In genomic region chr10:29636178-29636577, GRCh38 we compare ENCODE assay signal across 8 cellular contexts. TPM values are rescaled to one million over a fixed set of nuclear protein-coding genes. Genes with fewer than 3 reads are reported as not detected.
DNase-seq lines count a peak whose midpoint lies in the region; ATAC-seq and TF ChIP-seq lines count a peak whose summit lies in the region.

No MANE protein-coding gene starts in this region.

- H3K9me3 ChIP-seq in thyroid gland = no peaks in the 10 kb centered on the region

- H3K27ac ChIP-seq in thyroid gland = peak overlapping the region; percentile 78 to 91 (median 87)

- H3K36me3 ChIP-seq in thyroid gland = no peaks in the 10 kb centered on the region

- intact Hi-C loops in activated T-helper 1 cell treated with anti-CD3 and anti-CD28 coated beads, Interleukin-12 subunit alpha, Interleukin-12 subunit beta, Interleukin-2, Interleukin-4 antibody, amounts not matched to agents 30 ng/mL and 10 ng/mL and 1 ng/mL, durations not matched to agents 14 hours and 24 hours and 36 hours (cut with micrococcal nuclease) = no loop called here
- intact Hi-C loops in thyroid gland (cut with DNase I) = loop anchor here (10.0 kb wide), 1 partner anchor 99 kb away; no protein-coding TSS in a partner anchor

- H3K27me3 ChIP-seq in thyroid gland = no peaks in the 10 kb centered on the region

- peaks cover 12% of the 10 kb centered on the region for H3K27me3 Mint-ChIP-seq in activated CD8-positive, alpha-beta memory T cell treated with anti-CD3 and anti-CD28 coated beads, Interleukin-2, amount 10 ng/mL, durations not matched to agents 7 days and 5 days
- peaks cover 2% of the 10 kb centered on the region for H3K27me3 Mint-ChIP-seq in activated T-helper 1 cell treated with anti-CD3 and anti-CD28 coated beads, Interleukin-12 subunit alpha, Interleukin-12 subunit beta, Interleukin-2, Interleukin-4 antibody, amounts not matched to agents 30 ng/mL and 10 ng/mL and 1 ng/mL, durations not matched to agents 14 hours and 24 hours and 36 hours (ENCODE audit: insufficient read depth)

- peak; percentile 30 for ATAC-seq in activated CD8-positive, alpha-beta memory T cell treated with anti-CD3 and anti-CD28 coated beads, Interleukin-2, amount 10 ng/mL, durations not matched to agents 7 days and 5 days
- ATAC-seq in HG03135 (IDR thresholded peaks at IDR 0.05; ENCODE audit: unreplicated experiment) = no peak

- H3K27ac Mint-ChIP-seq in activated CD8-positive, alpha-beta memory T cell treated with anti-CD3 and anti-CD28 coated beads, Interleukin-2, amount 10 ng/mL, durations not matched to agents 7 days and 5 days = no peak overlapping the region
- H3K27ac Mint-ChIP-seq in activated T-helper 1 cell treated with anti-CD3 and anti-CD28 coated beads, Interleukin-12 subunit alpha, Interleukin-12 subunit beta, Interleukin-2, Interleukin-4 antibody, amounts not matched to agents 30 ng/mL and 10 ng/mL and 1 ng/mL, durations not matched to agents 14 hours and 24 hours and 36 hours = peak overlapping the region; percentile 65

- H3K4me3 Mint-ChIP-seq in activated CD8-positive, alpha-beta memory T cell treated with anti-CD3 and anti-CD28 coated beads, Interleukin-2, amount 10 ng/mL, durations not matched to agents 7 days and 5 days = no peak overlapping the region
- no peak overlapping the region for H3K4me3 Mint-ChIP-seq in activated T-helper 1 cell treated with anti-CD3 and anti-CD28 coated beads, Interleukin-12 subunit alpha, Interleukin-12 subunit beta, Interleukin-2, Interleukin-4 antibody, amounts not matched to agents 30 ng/mL and 10 ng/mL and 1 ng/mL, durations not matched to agents 14 hours and 24 hours and 36 hours

- WGBS in thyroid gland, 2 donors = 63% methylated on average over 2 of the region's 2 CpGs

- peaks cover 23 to 27% of the 10 kb centered on the region in 2 donors for H3K4me1 ChIP-seq in thyroid gland

- peaks cover 27% of the 10 kb centered on the region for H3K4me1 Mint-ChIP-seq in activated CD8-positive, alpha-beta memory T cell treated with anti-CD3 and anti-CD28 coated beads, Interleukin-2, amount 10 ng/mL, durations not matched to agents 7 days and 5 days
- H3K4me1 Mint-ChIP-seq in activated T-helper 1 cell treated with anti-CD3 and anti-CD28 coated beads, Interleukin-12 subunit alpha, Interleukin-12 subunit beta, Interleukin-2, Interleukin-4 antibody, amounts not matched to agents 30 ng/mL and 10 ng/mL and 1 ng/mL, durations not matched to agents 14 hours and 24 hours and 36 hours (ENCODE audit: low read depth) = peaks cover 32% of the 10 kb centered on the region

- TF ChIP-seq POLR2A in thyroid gland (IDR thresholded peaks at IDR 0.05) = no peak

- no peak for DNase-seq in activated CD8-positive, alpha-beta memory T cell treated with anti-CD3 and anti-CD28 coated beads, Interleukin-2, amount 10 ng/mL, durations not matched to agents 7 days and 5 days
- DNase-seq in activated CD8-positive, alpha-beta memory T cell treated with anti-CD3 and anti-CD28 coated beads for 24 hours = no peak
- no peak for DNase-seq in activated T-helper 1 cell treated with anti-CD3 and anti-CD28 coated beads, Interleukin-12 subunit alpha, Interleukin-12 subunit beta, Interleukin-2, Interleukin-4 antibody, amounts not matched to agents 30 ng/mL and 10 ng/mL and 1 ng/mL, durations not matched to agents 14 hours and 24 hours and 36 hours (ENCODE audit: low spot score)
- DNase-seq in iris pigment epithelial cell (ENCODE audit: low read depth) (peak; percentile 86), thyroid gland (no peak), RKO (ENCODE audit: low spot score) (no peak), hippocampal formation (lab: John Stamatoyannopoulos, UW) (no peak)

- H3K9me3 Mint-ChIP-seq in activated CD8-positive, alpha-beta memory T cell treated with anti-CD3 and anti-CD28 coated beads, Interleukin-2, amount 10 ng/mL, durations not matched to agents 7 days and 5 days (ENCODE audit: low read depth) = no peaks in the 10 kb centered on the region
- H3K9me3 Mint-ChIP-seq in activated T-helper 1 cell treated with anti-CD3 and anti-CD28 coated beads, Interleukin-12 subunit alpha, Interleukin-12 subunit beta, Interleukin-2, Interleukin-4 antibody, amounts not matched to agents 30 ng/mL and 10 ng/mL and 1 ng/mL, durations not matched to agents 14 hours and 24 hours and 36 hours = no peaks in the 10 kb centered on the region

- CTCF ChIA-PET in activated CD8-positive, alpha-beta memory T cell treated with anti-CD3 and anti-CD28 coated beads, Interleukin-2, amount 10 ng/mL, durations not matched to agents 7 days and 5 days (lab: Charles Lee) = interaction anchor here (1.4 kb wide), 1 partner anchor 12 kb away, joined by 6 read pairs; no protein-coding TSS in a partner anchor

- no peak for TF ChIP-seq CTCF in thyroid gland (IDR thresholded peaks at IDR 0.05)

- no peak overlapping the region for H3K4me3 ChIP-seq in thyroid gland (replicated peaks in 1 of 3)

- H3K36me3 Mint-ChIP-seq in activated CD8-positive, alpha-beta memory T cell treated with anti-CD3 and anti-CD28 coated beads, Interleukin-2, amount 10 ng/mL, durations not matched to agents 7 days and 5 days = no peaks in the 10 kb centered on the region
- peaks cover 3% of the 10 kb centered on the region for H3K36me3 Mint-ChIP-seq in activated T-helper 1 cell treated with anti-CD3 and anti-CD28 coated beads, Interleukin-12 subunit alpha, Interleukin-12 subunit beta, Interleukin-2, Interleukin-4 antibody, amounts not matched to agents 30 ng/mL and 10 ng/mL and 1 ng/mL, durations not matched to agents 14 hours and 24 hours and 36 hours (ENCODE audit: low read depth)

RNA-seq across cellular contexts. Expression of gene SVIL, which starts 1.4 kb away (rescaled TPM):
- total RNA-seq in activated CD8-positive, alpha-beta memory T cell treated with anti-CD3 and anti-CD28 coated beads, Interleukin-2, amount 10 ng/mL, durations not matched to agents 7 days and 5 days = 1 to 10 TPM; 1.0 to 3.7 TPM
- 7.4 and 8.1 TPM in 2 replicates for total RNA-seq in activated T-helper 1 cell treated with anti-CD3 and anti-CD28 coated beads, Interleukin-12 subunit alpha, Interleukin-12 subunit beta, Interleukin-2, Interleukin-4 antibody, amounts not matched to agents 30 ng/mL and 10 ng/mL and 1 ng/mL, durations not matched to agents 14 hours and 24 hours and 36 hours
- total RNA-seq in thyroid gland = 100 to 1,000 TPM in 2 of 4 donors, 10 to 100 TPM in 2; 59.9 to 211 (median 134) TPM
